ENCODE assay signal across 11 cellular contexts in the genomic region with DNA sequence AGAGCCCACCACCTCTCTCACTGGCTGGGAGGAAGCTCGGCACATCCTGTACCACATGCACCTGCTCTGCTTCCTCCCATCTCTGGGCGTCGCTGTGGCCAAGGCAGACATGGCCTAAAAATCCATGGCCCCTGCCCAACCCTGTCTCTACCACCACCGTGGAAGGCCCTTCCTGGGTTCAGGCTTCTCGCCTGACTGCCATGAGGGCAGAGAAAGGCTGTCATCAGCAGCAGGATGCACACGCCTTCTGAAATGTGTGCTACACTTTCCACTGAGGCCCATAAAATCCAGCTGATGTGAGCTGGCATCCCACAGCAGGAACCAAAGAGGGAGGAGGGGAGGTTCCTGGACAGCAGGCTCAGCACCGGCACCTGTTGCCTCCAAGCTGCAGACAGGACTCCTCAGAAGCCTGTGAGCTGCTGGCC.
DNase-seq lines count a peak whose midpoint lies in the region; ATAC-seq and TF ChIP-seq lines count a peak whose summit lies in the region.
"Had no signal": no experiment of that assay in that cellular context is flagged by ENCODE, and none has a peak within 500 bp of the region (broad histone marks: within the 10 kb centered on the region; RNA-seq: fewer than 3 reads in every experiment).

No MANE protein-coding gene starts in this region.

- CTCF ChIA-PET in naive thymus-derived CD4-positive, alpha-beta T cell (lab: Charles Lee): no interaction called here

- intact Hi-C loops in naive thymus-derived CD4-positive, alpha-beta T cell (cut with micrococcal nuclease): loop anchor here in 1 of 2 donors (2.0 kb wide), 1 partner anchor 483 kb away; no protein-coding TSS in a partner anchor
- intact Hi-C loops in esophagus muscularis mucosa (cut with DNase I): no loop called here

- no peaks in the 10 kb centered on the region for H4K20me1 ChIP-seq in OCI-LY1 (ENCODE audit: insufficient read depth, low read length)

- no peaks in the 10 kb centered on the region for H3K79me2 ChIP-seq in OCI-LY1 (ENCODE audit: insufficient read depth, low read length)

- no peaks in the 10 kb centered on the region for H3K36me3 Mint-ChIP-seq in naive thymus-derived CD4-positive, alpha-beta T cell

- H3K36me3 ChIP-seq in OCI-LY1 (ENCODE audit: insufficient read depth, low read length) (no peaks in the 10 kb centered on the region), esophagus muscularis mucosa (no peaks in the 10 kb centered on the region), right atrium auricular region (no peaks in the 10 kb centered on the region)
- H3K36me3 ChIP-seq in naive thymus-derived CD4-positive, alpha-beta T cell (ENCODE audit: control insufficient read depth in 2 of 3, insufficient read depth in 3 of 3, low read length in 3 of 3): no peaks in the 10 kb centered on the region
- H3K36me3 ChIP-seq: BE2C had no signal

- ATAC-seq in GM21576 (IDR thresholded peaks at IDR 0.05; ENCODE audit: unreplicated experiment) (peak; percentile 68), GM19455 (IDR thresholded peaks at IDR 0.05; ENCODE audit: unreplicated experiment) (no peak)
- peak; percentile 22 for ATAC-seq in naive thymus-derived CD4-positive, alpha-beta T cell
- ATAC-seq: HCT116 had no signal

- peak; percentile 2 for DNase-seq in activated T-cell treated with anti-CD3 and anti-CD28 coated beads for 48 hours (ENCODE audit: low read depth)
- no peak for DNase-seq in activated T-cell treated with anti-CD3 and anti-CD28 coated beads for 4 hours
- DNase-seq in naive thymus-derived CD4-positive, alpha-beta T cell: no peak
- no peak for DNase-seq in esophagus muscularis mucosa (ENCODE audit: extremely low spot score)
- DNase-seq in right atrium auricular region (ENCODE audit: low spot score): no peak
- DNase-seq: BE2C had no signal

- no peak overlapping the region for H2AFZ ChIP-seq in OCI-LY1 (ENCODE audit: low read length)

- H3K4me3 ChIP-seq in OCI-LY1 (ENCODE audit: low read depth, low read length, poor library complexity, severe bottlenecking) (no peak overlapping the region), esophagus muscularis mucosa (no peak overlapping the region), right atrium auricular region (no peak overlapping the region)
- H3K4me3 ChIP-seq in naive thymus-derived CD4-positive, alpha-beta T cell (ENCODE audit: low read length): no peak overlapping the region

- H3K27ac Mint-ChIP-seq in naive thymus-derived CD4-positive, alpha-beta T cell: no peak overlapping the region
- H3K27ac Mint-ChIP-seq: T-helper 1 cell treated with Interleukin-12 subunit alpha and Interleukin-12 subunit beta and Interleukin-4 antibody, amounts not matched to agents 30 μg/mL and 1 μg/mL, for 36 hours had no signal

- H3K9ac ChIP-seq in OCI-LY1 (ENCODE audit: low read length): no peak overlapping the region; the same call in 1 of the 2 replicates

- H3K27ac ChIP-seq in OCI-LY1 (ENCODE audit: low read depth, low read length, poor library complexity, severe bottlenecking): peak overlapping the region; percentile 77
- no peak overlapping the region for H3K27ac ChIP-seq in naive thymus-derived CD4-positive, alpha-beta T cell (ENCODE audit: low read depth, low read length)
- H3K27ac ChIP-seq in esophagus muscularis mucosa (replicated peaks in 1 of 4): no peak overlapping the region
- no peak overlapping the region for H3K27ac ChIP-seq in right atrium auricular region

- H3K27me3 ChIP-seq in OCI-LY1 (ENCODE audit: insufficient read depth, low read length): no peaks in the 10 kb centered on the region
- no peaks in the 10 kb centered on the region for H3K27me3 ChIP-seq in naive thymus-derived CD4-positive, alpha-beta T cell (ENCODE audit: control insufficient read depth in 2 of 2, insufficient read depth in 2 of 2, low read length in 2 of 2)
- H3K27me3 ChIP-seq in esophagus muscularis mucosa: peaks cover 0 to 69% (median 2%) of the 10 kb centered on the region in 4 donors
- no peaks in the 10 kb centered on the region for H3K27me3 ChIP-seq in right atrium auricular region
- H3K27me3 ChIP-seq: BE2C had no signal

- peaks cover 0 to 25% (median 12%) of the 10 kb centered on the region in 5 donors for H3K27me3 Mint-ChIP-seq in naive thymus-derived CD4-positive, alpha-beta T cell

- 56% methylated on average over 6 of the region's 7 CpGs for WGBS in esophagus muscularis mucosa

- POLR2A ChIA-PET in naive thymus-derived CD4-positive, alpha-beta T cell (lab: Charles Lee): no interaction called here

- H3K9me2 ChIP-seq in OCI-LY1 (ENCODE audit: low read depth, low read length): no peaks in the 10 kb centered on the region

- peak overlapping the region; percentile 5; the same call in 1 of the 2 replicates for H3K4me2 ChIP-seq in OCI-LY1 (ENCODE audit: low read length)

- peaks cover 0 to 4% (median 0%) of the 10 kb centered on the region in 11 donors for H3K9me3 Mint-ChIP-seq in naive thymus-derived CD4-positive, alpha-beta T cell
- H3K9me3 Mint-ChIP-seq: T-helper 1 cell treated with Interleukin-12 subunit alpha and Interleukin-12 subunit beta and Interleukin-4 antibody, amounts not matched to agents 30 μg/mL and 1 μg/mL, for 36 hours had no signal

- TF ChIP-seq POLR2A in esophagus muscularis mucosa (IDR thresholded peaks at IDR 0.05; ENCODE audit: low read depth): no peak

- peaks cover 43% of the 10 kb centered on the region for H3K4me1 ChIP-seq in OCI-LY1 (ENCODE audit: insufficient read depth, low read length, severe bottlenecking)
- no peaks in the 10 kb centered on the region for H3K4me1 ChIP-seq in naive thymus-derived CD4-positive, alpha-beta T cell (ENCODE audit: control insufficient read depth in 2 of 2, insufficient read depth in 2 of 2, low read length in 2 of 2)
- H3K4me1 ChIP-seq in esophagus muscularis mucosa: peaks cover 0 to 8% (median 3%) of the 10 kb centered on the region in 4 donors
- no peaks in the 10 kb centered on the region for H3K4me1 ChIP-seq in right atrium auricular region
- H3K4me1 ChIP-seq: BE2C had no signal

- no peak overlapping the region for H3K4me3 Mint-ChIP-seq in naive thymus-derived CD4-positive, alpha-beta T cell
- H3K4me3 Mint-ChIP-seq: T-helper 1 cell treated with Interleukin-12 subunit alpha and Interleukin-12 subunit beta and Interleukin-4 antibody, amounts not matched to agents 30 μg/mL and 1 μg/mL, for 36 hours had no signal

- H3K4me1 Mint-ChIP-seq in naive thymus-derived CD4-positive, alpha-beta T cell: peaks cover 0 to 5% (median 0%) of the 10 kb centered on the region in 7 donors

- TF ChIP-seq CTCF in OCI-LY1 (IDR thresholded peaks at IDR 0.05; ENCODE audit: low read length) (peak; percentile 98), esophagus muscularis mucosa (IDR thresholded peaks at IDR 0.05) (no peak), right atrium auricular region (IDR thresholded peaks at IDR 0.05) (no peak)

- H3F3A ChIP-seq in OCI-LY1 (ENCODE audit: insufficient read depth, low read length): peaks cover 14% of the 10 kb centered on the region

- no peak for TF ChIP-seq EP300 in esophagus muscularis mucosa (IDR thresholded peaks at IDR 0.05)

- H3K9me3 ChIP-seq in OCI-LY1 (ENCODE audit: low read length): no peaks in the 10 kb centered on the region
- no peaks in the 10 kb centered on the region for H3K9me3 ChIP-seq in naive thymus-derived CD4-positive, alpha-beta T cell (ENCODE audit: control insufficient read depth in 2 of 3, low read length in 3 of 3)
- no peaks in the 10 kb centered on the region for H3K9me3 ChIP-seq in esophagus muscularis mucosa
- H3K9me3 ChIP-seq in right atrium auricular region: no peaks in the 10 kb centered on the region
- H3K9me3 ChIP-seq: BE2C had no signal
